ENCODE assay signal across 18 cellular contexts in genomic region chr14:78983126-78983525, GRCh38.
DNase-seq lines count a peak whose midpoint lies in the region; ATAC-seq and TF ChIP-seq lines count a peak whose summit lies in the region.
"Had no signal": no experiment of that assay in that cellular context is flagged by ENCODE, and none has a peak within 500 bp of the region (broad histone marks: within the 10 kb centered on the region; RNA-seq: fewer than 3 reads in every experiment).

No MANE protein-coding gene starts in this region.

- no peak for ATAC-seq in GM19328 (IDR thresholded peaks at IDR 0.05; ENCODE audit: unreplicated experiment)

- no peak overlapping the region for H3K4me3 ChIP-seq in choroid plexus epithelial cell (ENCODE audit: low read depth, low read length)
- H3K4me3 ChIP-seq in skeletal muscle cell (ENCODE audit: low read depth, low read length): no peak overlapping the region
- H3K4me3 ChIP-seq: MG63, Peyer's patch, SJSA1 had no signal

- peak; percentile 33 for DNase-seq in EL
- peak; percentile 43 for DNase-seq in NCI-H226
- peak; percentile 61 for DNase-seq in choroid plexus epithelial cell (ENCODE audit: low read depth)
- peak; percentile 6 for DNase-seq in skeletal muscle cell (ENCODE audit: low read depth)
- no peak for DNase-seq in HT-29 (ENCODE audit: low spot score)
- DNase-seq in hypothalamus (lab: John Stamatoyannopoulos, UW): no peak
- DNase-seq: CD4-positive, alpha-beta memory T cell; DMS153; Karpas-422; MG63; NCI-H1048; NCI-H1436; NCI-H2029 treated with DMSO at 0.1 percent for 48 hours; NCI-H2171; NCI-H446 treated with DMSO at 0.1 percent for 48 hours; Peyer's patch had no signal

- TF ChIP-seq CTCF in choroid plexus epithelial cell (conservative IDR thresholded peaks at IDR 0.05; ENCODE audit: low read depth, low read length): no peak

Comparison
In these comparisons a context has a peak if more than half of its experiments do, and no peak if none do; other contexts are left out.
1. DNase-seq: peak in EL (single experiment), NCI-H226 (single experiment), choroid plexus epithelial cell (single experiment) and skeletal muscle cell (single experiment); none in HT-29 (single experiment) and hypothalamus (0 of 51).